1 cellular context compared by ENCODE assay signal in the genomic region with DNA sequence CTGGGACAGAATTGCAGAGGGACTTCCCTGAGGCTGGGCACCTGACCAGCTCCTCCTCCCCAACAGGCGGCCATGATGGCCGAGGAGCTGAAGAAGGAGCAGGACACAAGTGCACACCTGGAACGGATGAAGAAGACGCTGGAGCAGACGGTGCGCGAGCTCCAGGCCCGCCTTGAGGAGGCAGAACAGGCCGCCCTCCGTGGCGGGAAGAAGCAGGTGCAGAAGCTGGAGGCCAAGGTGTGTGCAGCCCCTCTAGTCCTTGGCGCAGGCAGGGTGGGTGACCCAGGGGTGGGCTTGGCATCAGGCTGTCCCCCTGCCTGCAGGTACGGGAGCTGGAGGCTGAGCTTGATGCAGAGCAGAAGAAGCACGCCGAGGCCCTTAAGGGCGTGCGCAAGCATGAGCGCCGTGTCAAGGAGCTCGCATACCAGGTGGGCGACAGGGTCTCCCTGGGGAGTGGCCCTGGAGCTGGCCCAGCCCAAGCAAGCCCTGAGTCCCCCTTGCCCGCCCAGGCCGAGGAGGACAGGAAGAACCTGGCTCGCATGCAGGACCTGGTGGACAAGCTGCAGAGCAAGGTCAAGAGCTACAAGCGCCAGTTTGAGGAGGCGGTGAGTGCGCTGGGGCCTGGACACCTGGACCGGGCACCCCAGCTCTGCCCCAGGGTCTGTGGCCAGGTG.
TF ChIP-seq lines count a peak whose summit lies in the region.

No MANE protein-coding gene starts in this region.

TF ChIP-seq in HepG2, 621 proteins besides CTCF, POLR2A, EP300 and RAD21:
- TF ChIP-seq ZNF552 (CRISPR knock-in tag; IDR thresholded peaks at IDR 0.05; ENCODE audit: borderline replicate concordance): peak; percentile 33; the same call in 1 of the 2 replicates
- TF ChIP-seq AGO2 (optimal IDR thresholded peaks at IDR 0.05; ENCODE audit: low read depth, low read length): peak; percentile 40
- TF ChIP-seq, protein P1, sequence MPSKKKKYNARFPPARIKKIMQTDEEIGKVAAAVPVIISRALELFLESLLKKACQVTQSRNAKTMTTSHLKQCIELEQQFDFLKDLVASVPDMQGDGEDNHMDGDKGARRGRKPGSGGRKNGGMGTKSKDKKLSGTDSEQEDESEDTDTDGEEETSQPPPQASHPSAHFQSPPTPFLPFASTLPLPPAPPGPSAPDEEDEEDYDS (CRISPR knock-in tag; IDR thresholded peaks at IDR 0.05): no peak
- TF ChIP-seq ZNF232 (CRISPR knock-in tag; IDR thresholded peaks at IDR 0.05; ENCODE audit: borderline replicate concordance): 0 out of 2 replicates have a peak, but pooled peaks have one; percentile 3
- TF ChIP-seq ETV5 (CRISPR knock-in tag; IDR thresholded peaks at IDR 0.05; ENCODE audit: borderline replicate concordance): no peak
- TF ChIP-seq, protein P2, sequence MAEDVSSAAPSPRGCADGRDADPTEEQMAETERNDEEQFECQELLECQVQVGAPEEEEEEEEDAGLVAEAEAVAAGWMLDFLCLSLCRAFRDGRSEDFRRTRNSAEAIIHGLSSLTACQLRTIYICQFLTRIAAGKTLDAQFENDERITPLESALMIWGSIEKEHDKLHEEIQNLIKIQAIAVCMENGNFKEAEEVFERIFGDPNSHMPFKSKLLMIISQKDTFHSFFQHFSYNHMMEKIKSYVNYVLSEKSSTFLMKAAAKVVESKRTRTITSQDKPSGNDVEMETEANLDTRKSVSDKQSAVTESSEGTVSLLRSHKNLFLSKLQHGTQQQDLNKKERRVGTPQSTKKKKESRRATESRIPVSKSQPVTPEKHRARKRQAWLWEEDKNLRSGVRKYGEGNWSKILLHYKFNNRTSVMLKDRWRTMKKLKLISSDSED (CRISPR knock-in tag; IDR thresholded peaks at IDR 0.05): 0 out of 2 replicates have a peak, but pooled peaks have one; percentile 24
- TF ChIP-seq ZNF879 (CRISPR knock-in tag; IDR thresholded peaks at IDR 0.05): no peak
- TF ChIP-seq RBM22 (optimal IDR thresholded peaks at IDR 0.05; ENCODE audit: low read length): peak; percentile 20
- peak; percentile 22 for TF ChIP-seq HNRNPLL (IDR thresholded peaks at IDR 0.05; ENCODE audit: low read depth, low read length, poor library complexity, severe bottlenecking)
- peak; percentile 33 for TF ChIP-seq TEAD3 (CRISPR knock-in tag; optimal IDR thresholded peaks at IDR 0.05; ENCODE audit: borderline replicate concordance)
- TF ChIP-seq, protein P3, sequence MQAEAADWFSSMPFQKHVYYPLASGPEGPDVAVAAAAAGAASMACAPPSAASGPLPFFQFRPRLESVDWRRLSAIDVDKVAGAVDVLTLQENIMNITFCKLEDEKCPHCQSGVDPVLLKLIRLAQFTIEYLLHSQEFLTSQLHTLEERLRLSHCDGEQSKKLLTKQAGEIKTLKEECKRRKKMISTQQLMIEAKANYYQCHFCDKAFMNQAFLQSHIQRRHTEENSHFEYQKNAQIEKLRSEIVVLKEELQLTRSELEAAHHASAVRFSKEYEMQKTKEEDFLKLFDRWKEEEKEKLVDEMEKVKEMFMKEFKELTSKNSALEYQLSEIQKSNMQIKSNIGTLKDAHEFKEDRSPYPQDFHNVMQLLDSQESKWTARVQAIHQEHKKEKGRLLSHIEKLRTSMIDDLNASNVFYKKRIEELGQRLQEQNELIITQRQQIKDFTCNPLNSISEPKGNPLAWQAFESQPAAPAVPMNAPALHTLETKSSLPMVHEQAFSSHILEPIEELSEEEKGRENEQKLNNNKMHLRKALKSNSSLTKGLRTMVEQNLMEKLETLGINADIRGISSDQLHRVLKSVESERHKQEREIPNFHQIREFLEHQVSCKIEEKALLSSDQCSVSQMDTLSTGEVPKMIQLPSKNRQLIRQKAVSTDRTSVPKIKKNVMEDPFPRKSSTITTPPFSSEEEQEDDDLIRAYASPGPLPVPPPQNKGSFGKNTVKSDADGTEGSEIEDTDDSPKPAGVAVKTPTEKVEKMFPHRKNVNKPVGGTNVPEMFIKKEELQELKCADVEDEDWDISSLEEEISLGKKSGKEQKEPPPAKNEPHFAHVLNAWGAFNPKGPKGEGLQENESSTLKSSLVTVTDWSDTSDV (CRISPR knock-in tag; IDR thresholded peaks at IDR 0.05): 0 out of 2 replicates have a peak, but pooled peaks have one; percentile 30
- TF ChIP-seq SRSF1 (optimal IDR thresholded peaks at IDR 0.05; ENCODE audit: low read depth, low read length): peak; percentile 53
